In the genomic region with DNA sequence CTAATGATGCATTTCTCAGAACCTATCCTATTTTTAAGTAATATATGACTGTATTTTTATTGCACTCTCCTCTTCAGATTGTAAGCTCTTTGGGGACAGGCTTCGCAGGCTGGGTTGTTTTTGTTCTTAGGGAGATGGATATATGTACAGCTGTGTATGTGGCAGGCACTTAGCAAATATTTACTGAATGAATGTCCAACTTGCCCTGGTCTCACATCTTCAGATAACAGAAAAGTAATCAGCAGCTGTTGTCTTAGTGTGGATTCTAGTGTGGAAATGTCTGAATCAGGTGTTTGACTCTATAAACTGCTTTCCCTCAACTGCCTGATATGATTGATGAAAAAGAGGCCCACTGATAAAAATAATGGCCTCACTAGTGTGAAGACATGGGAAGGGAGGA, we compare ENCODE assay signal across 1 cellular context.
TF ChIP-seq lines count a peak whose summit lies in the region.

No MANE protein-coding gene starts in this region.

TF ChIP-seq in HepG2, 621 proteins besides CTCF, POLR2A, EP300 and RAD21 (continued from another document):
- TF ChIP-seq, protein P1, sequence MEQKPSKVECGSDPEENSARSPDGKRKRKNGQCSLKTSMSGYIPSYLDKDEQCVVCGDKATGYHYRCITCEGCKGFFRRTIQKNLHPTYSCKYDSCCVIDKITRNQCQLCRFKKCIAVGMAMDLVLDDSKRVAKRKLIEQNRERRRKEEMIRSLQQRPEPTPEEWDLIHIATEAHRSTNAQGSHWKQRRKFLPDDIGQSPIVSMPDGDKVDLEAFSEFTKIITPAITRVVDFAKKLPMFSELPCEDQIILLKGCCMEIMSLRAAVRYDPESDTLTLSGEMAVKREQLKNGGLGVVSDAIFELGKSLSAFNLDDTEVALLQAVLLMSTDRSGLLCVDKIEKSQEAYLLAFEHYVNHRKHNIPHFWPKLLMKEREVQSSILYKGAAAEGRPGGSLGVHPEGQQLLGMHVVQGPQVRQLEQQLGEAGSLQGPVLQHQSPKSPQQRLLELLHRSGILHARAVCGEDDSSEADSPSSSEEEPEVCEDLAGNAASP (CRISPR knock-in tag; IDR thresholded peaks at IDR 0.05; ENCODE audit: borderline replicate concordance) = peak; percentile 56; the same call in 1 of the 2 replicates
